9 cellular contexts compared by ENCODE assay signal in genomic region chr20:17557675-17558006, GRCh38. TPM values are rescaled to one million over a fixed set of nuclear protein-coding genes. Genes with fewer than 3 reads are reported as not detected.
DNase-seq lines count a peak whose midpoint lies in the region; ATAC-seq and TF ChIP-seq lines count a peak whose summit lies in the region.
"Had no signal": no experiment of that assay in that cellular context is flagged by ENCODE, and none has a peak within 500 bp of the region (broad histone marks: within the 10 kb centered on the region; RNA-seq: fewer than 3 reads in every experiment).

No MANE protein-coding gene starts in this region.

- WGBS in right cardiac atrium: 70% methylated on average over 3 of the region's 3 CpGs
- WGBS in suprapubic skin: 36% methylated on average over 3 of the region's 3 CpGs

- TF ChIP-seq CTCF in suprapubic skin (IDR thresholded peaks at IDR 0.05): no peak

- H3K36me3 ChIP-seq in suprapubic skin: no peaks in the 10 kb centered on the region

- ATAC-seq in right cardiac atrium: peak in 1 of 2 donors; percentile 55
- ATAC-seq in activated CD4-positive, CD25-positive, alpha-beta regulatory T cell treated with anti-CD3 and anti-CD28 coated beads, Interleukin-2, amount 50 U/mL, for 24 hours: no peak

- H3K4me3 ChIP-seq in right cardiac atrium (ENCODE audit: low read length) (no peak overlapping the region), suprapubic skin (peak overlapping the region; percentile 19)

- no peaks in the 10 kb centered on the region for H3K27me3 ChIP-seq in right cardiac atrium (ENCODE audit: control insufficient read depth, insufficient read depth)
- H3K27me3 ChIP-seq in suprapubic skin: no peaks in the 10 kb centered on the region

- peak in 2 of 3 experiments; percentile 15 to 63 for DNase-seq in NCI-H1417 (lab: John Stamatoyannopoulos, UW)
- no peak for DNase-seq in NCI-H1417 treated with DMSO at 0.1 percent for 48 hours (lab: John Stamatoyannopoulos, UW)
- peak; percentile 71 for DNase-seq in SW480 (ENCODE audit: low spot score)
- no peak for DNase-seq in right cardiac atrium
- no peak for DNase-seq in suprapubic skin (ENCODE audit: low spot score in 2 of 2)
- DNase-seq in SHP77 treated with DMSO at 0.1 percent for 48 hours (lab: John Stamatoyannopoulos, UW): no peak
- DNase-seq in GDM1 (lab: John Stamatoyannopoulos, UW): no peak
- DNase-seq: naive B cell had no signal

- intact Hi-C loops in right cardiac atrium (cut with DNase I): no loop called here

- H3K9me3 ChIP-seq in right cardiac atrium (ENCODE audit: control insufficient read depth, low read length) (no peaks in the 10 kb centered on the region), suprapubic skin (no peaks in the 10 kb centered on the region)

- no peak for TF ChIP-seq POLR2A in suprapubic skin (IDR thresholded peaks at IDR 0.05)

- H3K4me1 ChIP-seq in right cardiac atrium (ENCODE audit: control insufficient read depth, insufficient read depth, low read length): peaks cover 5% of the 10 kb centered on the region
- peaks cover 35% of the 10 kb centered on the region for H3K4me1 ChIP-seq in suprapubic skin

- TF ChIP-seq EP300 in suprapubic skin (IDR thresholded peaks at IDR 0.05): no peak

- peak overlapping the region; percentile 84 for H3K27ac ChIP-seq in right cardiac atrium (ENCODE audit: low read length)
- H3K27ac ChIP-seq in suprapubic skin: peak overlapping the region; percentile 90

RNA-seq across cellular contexts. Expression of gene DSTN, which starts 12.2 kb away (rescaled TPM):
- total RNA-seq in right cardiac atrium (100 to 1,000 TPM; 720 to 770 (median 741) TPM), suprapubic skin (100 to 1,000 TPM; 186 to 301 (median 258) TPM)
- 929 TPM for polyA plus RNA-seq in right cardiac atrium

RNA-seq across cellular contexts. Expression of gene BFSP1, which starts 26.5 kb away (rescaled TPM):
- total RNA-seq in right cardiac atrium (1 to 10 TPM in 1 of 4 donors, under 1 TPM in 3; 0.64 to 1.8 (median 0.77) TPM), suprapubic skin (1 to 10 TPM in 3 of 4 donors, under 1 TPM in 1; 0.85 to 1.7 (median 1.4) TPM)
- polyA plus RNA-seq in right cardiac atrium: 0.59 TPM

Comparison
In these comparisons a context has a peak if more than half of its experiments do, and no peak if none do; other contexts are left out.
1. DNase-seq: peak in NCI-H1417 (2 of 3) and SW480 (single experiment); none in NCI-H1417 treated with DMSO at 0.1 percent for 48 hours (single experiment), right cardiac atrium (0 of 3), suprapubic skin (0 of 2), SHP77 treated with DMSO at 0.1 percent for 48 hours (single experiment) and GDM1 (single experiment).